8 cellular contexts compared by ENCODE assay signal in the genomic region with DNA sequence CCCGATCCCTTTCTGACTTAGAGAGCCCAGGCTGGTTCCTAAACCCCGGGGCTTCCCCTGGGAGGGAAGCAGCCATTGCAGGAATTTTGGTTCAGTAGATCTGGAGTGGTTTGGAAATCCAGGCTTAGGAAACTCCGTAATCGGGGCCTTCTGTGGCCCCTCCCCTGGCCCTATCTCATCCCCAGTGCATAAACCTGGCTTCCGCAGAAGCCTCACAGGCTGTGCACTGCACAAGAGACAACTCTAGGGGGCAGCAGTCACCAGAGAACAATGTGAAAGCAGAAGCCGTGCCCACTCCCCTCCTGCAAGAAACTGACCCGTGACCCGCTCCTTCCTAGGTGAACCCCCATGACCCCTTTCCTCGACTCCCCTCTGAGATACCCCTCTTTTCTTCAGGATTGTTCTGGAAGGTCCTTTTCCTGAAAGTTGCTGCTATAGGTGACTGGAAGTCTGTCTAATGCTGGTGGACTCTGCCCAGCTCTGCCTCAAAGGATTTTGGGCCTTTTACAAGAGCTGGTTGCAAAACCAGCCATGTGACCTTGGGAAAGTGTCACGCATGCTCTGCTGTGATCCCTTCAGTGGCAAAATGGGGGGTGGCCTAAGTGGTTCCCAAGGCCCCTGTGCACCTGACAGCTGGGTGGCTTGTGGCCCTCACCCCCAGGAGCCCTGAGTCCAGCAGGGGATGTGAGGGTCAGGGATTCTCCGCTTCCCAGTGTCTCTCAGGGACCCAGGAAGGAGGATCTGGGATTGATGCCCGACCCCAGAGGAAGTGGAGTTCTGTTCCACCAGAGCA. TPM values are rescaled to one million over a fixed set of nuclear protein-coding genes. Genes with fewer than 3 reads are reported as not detected.
DNase-seq lines count a peak whose midpoint lies in the region; ATAC-seq, FAIRE-seq and TF ChIP-seq lines count a peak whose summit lies in the region.

No MANE protein-coding gene starts in this region.

- no peak for TF ChIP-seq POLR2A in HepG2 (IDR thresholded peaks at IDR 0.05; ENCODE audit: insufficient read depth in 1 of 2, low read depth in 2 of 2, low read length in 2 of 2)

- H3K9ac ChIP-seq in HUES64 (ENCODE audit: low read depth, low read length) = 0 out of 2 replicates have a peak overlapping the region, but pooled peaks have one; percentile 17
- H3K9ac ChIP-seq in HepG2 (ENCODE audit: insufficient read depth, low read depth, low read length) = no peak overlapping the region

- no peaks in the 10 kb centered on the region for H3K9me3 ChIP-seq in BE2C
- H3K9me3 ChIP-seq in HUES64 (ENCODE audit: insufficient read depth, low read depth, low read length) = no peaks in the 10 kb centered on the region
- no peaks in the 10 kb centered on the region for H3K9me3 ChIP-seq in WERI-Rb-1 (ENCODE audit: severe bottlenecking)
- no peaks in the 10 kb centered on the region for H3K9me3 ChIP-seq in HepG2 (ENCODE audit: low read length)

- TF ChIP-seq CTCF in BE2C (IDR thresholded peaks at IDR 0.05; ENCODE audit: low read depth, low read length) (peak; percentile 69), WERI-Rb-1 (IDR thresholded peaks at IDR 0.05; ENCODE audit: low read depth, low read length) (peak; percentile 87), HepG2 (CRISPR knock-in tag; IDR thresholded peaks at IDR 0.05) (peak; percentile 74)

- CTCF ChIA-PET in HepG2 (lab: Yijun Ruan, JAX; ENCODE audit: low intra/inter-chr PET ratio, low total read pairs) = interaction anchor here (0.7 to 2.0 kb wide), 4 partner anchors 24 to 104 kb away, joined by 3 to 4 read pairs (median 3); no protein-coding TSS in a partner anchor

- peak; percentile 54; the same call in 1 of the 2 replicates for TF ChIP-seq RAD21 in HepG2 (CRISPR knock-in tag; IDR thresholded peaks at IDR 0.05)

- FAIRE-seq in HepG2 (lab: Jason Lieb, UNC) = no peak

- H3K27me3 ChIP-seq in BE2C (no peaks in the 10 kb centered on the region), HUES64 (ENCODE audit: insufficient read depth, low read length) (peaks cover 39% of the 10 kb centered on the region), WERI-Rb-1 (ENCODE audit: insufficient read depth, low read depth, severe bottlenecking) (no peaks in the 10 kb centered on the region), HepG2 (ENCODE audit: control insufficient read depth in 1 of 2, insufficient read depth in 2 of 2, low read length in 2 of 2) (peaks cover 1 to 62% of the 10 kb centered on the region in 2 experiments)

- DNase-seq in BE2C (peak; percentile 58), WERI-Rb-1 (peak; percentile 81), dermis blood vessel endothelial cell (peak; percentile 45), HepG2 (ENCODE audit: low spot score) (no peak), activated gamma-delta T cell (lab: John Stamatoyannopoulos, UW) (no peak)
- DNase-seq in stimulated activated CD4-positive, alpha-beta T cell treated with anti-CD3 and anti-CD28 coated beads, Interleukin-4, amount 100 ng/mL, for 48 hours (ENCODE audit: low read depth in 2 of 2) = peak; percentile 43 to 55

- intact Hi-C loops in HepG2 (cut with micrococcal nuclease; ENCODE audit: unreplicated experiment) = loop anchor here (2.0 kb wide), 1 partner anchor 40 kb away; no protein-coding TSS in a partner anchor

- H4K20me1 ChIP-seq in HepG2 (ENCODE audit: insufficient read depth, low read length) = no peaks in the 10 kb centered on the region

- H3K27ac ChIP-seq in HUES64 (ENCODE audit: low read depth, low read length) (no peak overlapping the region), WERI-Rb-1 (no peak overlapping the region; the same call in 1 of the 2 replicates), HepG2 (ENCODE audit: extremely low read length, insufficient read depth, low read length) (no peak overlapping the region)

- H2AFZ ChIP-seq in HepG2 (ENCODE audit: low read length) = no peak overlapping the region

- TF ChIP-seq EP300 in HepG2 (IDR thresholded peaks at IDR 0.05; ENCODE audit: low read depth in 2 of 2, low read length in 2 of 2) (no peak), HepG2 (CRISPR knock-in tag; IDR thresholded peaks at IDR 0.05; ENCODE audit: borderline replicate concordance) (no peak)

- in situ Hi-C loops in HepG2 (cut with HindIII; ENCODE audit: extremely low pct_ligation_motif_present, low pct_unique_long_range_greater_than_20kb) = no loop called here

- H3K4me1 ChIP-seq in BE2C (no peaks in the 10 kb centered on the region; the same call in 1 of the 2 replicates), HUES64 (ENCODE audit: insufficient read depth, low read length) (no peaks in the 10 kb centered on the region), HepG2 (ENCODE audit: insufficient read depth, low read length) (peaks cover 28% of the 10 kb centered on the region)

- no peaks in the 10 kb centered on the region for H3K79me2 ChIP-seq in HepG2 (ENCODE audit: insufficient read depth, low read length)

- POLR2A ChIA-PET in HepG2 (lab: Yijun Ruan, JAX) = interaction anchor here (1.5 kb wide), 1 partner anchor 40 kb away, joined by 4 read pairs; no protein-coding TSS in a partner anchor

- peak overlapping the region; percentile 72 for H3K4me2 ChIP-seq in HepG2 (ENCODE audit: low read depth, low read length)

- ATAC-seq in HepG2 (peak; percentile 70), HG03354 (IDR thresholded peaks at IDR 0.05; ENCODE audit: poor library complexity, severe bottlenecking, unreplicated experiment) (no peak)

- 27% methylated on average over 12 of the region's 12 CpGs for WGBS in HUES64
- 6% methylated on average over 6 of the region's 12 CpGs for WGBS in HepG2 (ENCODE audit: low lambda C conversion rate)

- peak overlapping the region; percentile 51 for H3K4me3 ChIP-seq in BE2C (ENCODE audit: low read depth, low read length)
- peak overlapping the region; percentile 78 for H3K4me3 ChIP-seq in HUES64 (ENCODE audit: low read length)
- H3K4me3 ChIP-seq in WERI-Rb-1 (ENCODE audit: low read depth, low read length) = peak overlapping the region; percentile 45
- peak overlapping the region in 1 of 3 experiments; percentile 25; a peak in 2 of 6 replicates for H3K4me3 ChIP-seq in HepG2 (replicated peaks in 1 of 3; ENCODE audit: insufficient read depth in 1 of 3, low read depth in 2 of 3, low read length in 3 of 3)

- H3K36me3 ChIP-seq in BE2C (no peaks in the 10 kb centered on the region), HUES64 (ENCODE audit: insufficient read depth, low read length) (no peaks in the 10 kb centered on the region), WERI-Rb-1 (no peaks in the 10 kb centered on the region), HepG2 (replicated peaks in 1 of 2; ENCODE audit: control insufficient read depth in 1 of 2, insufficient read depth in 2 of 2, low read length in 2 of 2) (no peaks in the 10 kb centered on the region)

- BruUV-seq in HepG2 (replicated peaks; lab: Mats Ljungman, UMichigan) = no TSS peak

RNA-seq across cellular contexts. Expression of gene GUCY2D, which starts 14.4 kb away (rescaled TPM):
- not detected for polyA plus RNA-seq in BE2C (2012; ENCODE audit: insufficient read depth, insufficient read length, low read depth)
- polyA plus RNA-seq in HUES64 (2013, experiment 1 of 2) = not detected
- polyA plus RNA-seq in HUES64 (2013, experiment 2 of 2) = not detected
- total RNA-seq in dermis blood vessel endothelial cell (not detected in 2 replicates), HepG2 (2016; rRNA removed; fragmentation: Illumina TruSeq; extraction: Trizol) (not detected in 2 replicates)
- not detected in 2 replicates for total RNA-seq in HepG2 (2016; cell fraction: cytosol; rRNA removed; fragmentation: Illumina TruSeq; extraction: Trizol; ENCODE audit: low read depth)
- total RNA-seq in HepG2 (2016; cell fraction: insoluble cytoplasmic fraction; rRNA removed; fragmentation: Illumina TruSeq; extraction: Trizol) = not detected in 2 replicates
- total RNA-seq in HepG2 (2016; cell fraction: membrane; rRNA removed; fragmentation: Illumina TruSeq; extraction: Trizol) = not detected in 2 replicates
- not detected in 2 replicates for total RNA-seq in HepG2 (2016; cell fraction: nucleus; rRNA removed; fragmentation: Illumina TruSeq; extraction: Trizol)
- polyA plus RNA-seq in HepG2 (2011; rRNA removed) = not detected in 2 replicates
- not detected in 2 replicates for polyA plus RNA-seq in HepG2 (2011; cell fraction: cytosol; rRNA removed)
- not detected in 2 replicates for polyA plus RNA-seq in HepG2 (2011; cell fraction: nucleus; rRNA removed)
- polyA plus RNA-seq in HepG2 (2012) = not detected in 2 replicates
- not detected in 2 replicates for polyA plus RNA-seq in HepG2 (2016; cell fraction: cytosol; fragmentation: Illumina TruSeq; extraction: Trizol; ENCODE audit: low read depth)
- polyA plus RNA-seq in HepG2 (2016; cell fraction: insoluble cytoplasmic fraction; fragmentation: Illumina TruSeq; extraction: Trizol; ENCODE audit: low read depth) = not detected in 2 replicates
- polyA plus RNA-seq in HepG2 (2016; cell fraction: membrane; fragmentation: Illumina TruSeq; extraction: Trizol; ENCODE audit: low read depth) = not detected in 2 replicates
- polyA plus RNA-seq in HepG2 (2016; cell fraction: nucleus; fragmentation: Illumina TruSeq; extraction: Trizol; ENCODE audit: insufficient read depth, low read depth) = not detected in 2 replicates
- 0.05 TPM in 1 of 2 replicates, not detected in the other for polyA minus RNA-seq in HepG2 (2011; rRNA and poly(A)+ RNA removed; ENCODE audit: low replicate concordance)
- polyA minus RNA-seq in HepG2 (2011; cell fraction: cytosol; rRNA and poly(A)+ RNA removed) = not detected in 2 replicates
- polyA minus RNA-seq in HepG2 (2011; cell fraction: nucleus; rRNA and poly(A)+ RNA removed) = not detected in 2 replicates

RNA-seq across cellular contexts. Expression of gene ALOX15B, which starts 22.0 kb away (rescaled TPM):
- polyA plus RNA-seq in BE2C (2012; ENCODE audit: insufficient read depth, insufficient read length, low read depth) = 0.25 TPM
- not detected for polyA plus RNA-seq in HUES64 (2013, experiment 1 of 2)
- not detected for polyA plus RNA-seq in HUES64 (2013, experiment 2 of 2)
- total RNA-seq in dermis blood vessel endothelial cell (not detected in 2 replicates), HepG2 (2016; rRNA removed; fragmentation: Illumina TruSeq; extraction: Trizol) (not detected in 2 replicates)
- not detected in 2 replicates for total RNA-seq in HepG2 (2016; cell fraction: cytosol; rRNA removed; fragmentation: Illumina TruSeq; extraction: Trizol; ENCODE audit: low read depth)
- total RNA-seq in HepG2 (2016; cell fraction: insoluble cytoplasmic fraction; rRNA removed; fragmentation: Illumina TruSeq; extraction: Trizol) = not detected in 2 replicates
- total RNA-seq in HepG2 (2016; cell fraction: membrane; rRNA removed; fragmentation: Illumina TruSeq; extraction: Trizol) = not detected in 2 replicates
- total RNA-seq in HepG2 (2016; cell fraction: nucleus; rRNA removed; fragmentation: Illumina TruSeq; extraction: Trizol) = not detected in 2 replicates
- polyA plus RNA-seq in HepG2 (2011; rRNA removed) = not detected in 2 replicates
- polyA plus RNA-seq in HepG2 (2011; cell fraction: cytosol; rRNA removed) = not detected in 2 replicates
- not detected in 2 replicates for polyA plus RNA-seq in HepG2 (2011; cell fraction: nucleus; rRNA removed)
- not detected in 2 replicates for polyA plus RNA-seq in HepG2 (2012)
- polyA plus RNA-seq in HepG2 (2016; cell fraction: cytosol; fragmentation: Illumina TruSeq; extraction: Trizol; ENCODE audit: low read depth) = not detected in 2 replicates
- not detected in 2 replicates for polyA plus RNA-seq in HepG2 (2016; cell fraction: insoluble cytoplasmic fraction; fragmentation: Illumina TruSeq; extraction: Trizol; ENCODE audit: low read depth)
- not detected in 2 replicates for polyA plus RNA-seq in HepG2 (2016; cell fraction: membrane; fragmentation: Illumina TruSeq; extraction: Trizol; ENCODE audit: low read depth)
- not detected in 2 replicates for polyA plus RNA-seq in HepG2 (2016; cell fraction: nucleus; fragmentation: Illumina TruSeq; extraction: Trizol; ENCODE audit: insufficient read depth, low read depth)
- polyA minus RNA-seq in HepG2 (2011; rRNA and poly(A)+ RNA removed; ENCODE audit: low replicate concordance) = 0.05 TPM in 1 of 2 replicates, not detected in the other
- not detected in 2 replicates for polyA minus RNA-seq in HepG2 (2011; cell fraction: cytosol; rRNA and poly(A)+ RNA removed)
- polyA minus RNA-seq in HepG2 (2011; cell fraction: nucleus; rRNA and poly(A)+ RNA removed) = not detected in 2 replicates

Comparison
In these comparisons a context has a peak if more than half of its experiments do, and no peak if none do; other contexts are left out.
1. DNase-seq: peak in BE2C (single experiment), WERI-Rb-1 (single experiment), dermis blood vessel endothelial cell (single experiment) and stimulated activated CD4-positive, alpha-beta T cell treated with anti-CD3 and anti-CD28 coated beads, Interleukin-4, amount 100 ng/mL, for 48 hours (2 of 2); none in HepG2 (single experiment) and activated gamma-delta T cell (single experiment).
2. Peak in every context shown above with its lines, with median percentiles within 50 percentile points of each other: CTCF ChIP-seq.